In the genomic region with DNA sequence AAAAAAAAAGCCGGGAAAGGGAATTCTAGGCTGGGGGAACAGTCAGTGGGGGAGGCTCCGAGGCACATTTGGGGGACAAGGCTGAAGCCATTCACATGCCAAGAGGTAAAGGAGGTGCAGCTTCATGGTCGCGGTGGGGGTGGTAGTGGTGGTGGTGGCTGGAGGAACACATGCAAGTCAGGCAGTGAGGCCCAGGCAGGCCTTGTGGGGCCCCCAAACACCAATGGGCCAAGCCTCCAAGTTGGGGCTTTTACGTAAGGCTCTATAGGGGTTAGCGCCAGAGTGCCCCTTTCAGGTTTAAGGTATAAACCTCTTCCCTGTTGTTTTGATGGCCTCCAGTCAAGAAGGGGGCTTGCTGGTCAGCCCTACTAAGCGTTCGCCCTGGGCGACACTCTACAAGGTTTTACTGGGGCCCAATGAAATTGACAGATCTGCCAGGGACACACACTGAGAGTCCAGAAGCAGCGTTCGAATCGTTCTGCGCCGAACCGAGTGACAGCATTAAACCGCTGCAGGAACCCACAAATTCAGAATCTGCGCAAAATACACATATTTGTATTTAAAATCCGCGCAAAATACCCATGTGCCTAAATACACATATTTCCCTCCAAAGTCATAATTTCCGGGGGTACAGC, we compare ENCODE assay signal across 1 cellular context.
TF ChIP-seq lines count a peak whose summit lies in the region.

No MANE protein-coding gene starts in this region.

TF ChIP-seq in HEK293T, 16 proteins besides CTCF, POLR2A, EP300 and RAD21:
- no peak for TF ChIP-seq CTBP1 (IDR thresholded peaks at IDR 0.05; ENCODE audit: borderline replicate concordance)
- no peak for TF ChIP-seq ELF4 (IDR thresholded peaks at IDR 0.05)
- TF ChIP-seq FOXK2 (IDR thresholded peaks at IDR 0.05), result no peak
- TF ChIP-seq TARDBP (IDR thresholded peaks at IDR 0.05), result no peak
- no peak for TF ChIP-seq ARNT (IDR thresholded peaks at IDR 0.05)
- TF ChIP-seq BHLHE40 (IDR thresholded peaks at IDR 0.05; ENCODE audit: borderline replicate concordance), result no peak
- TF ChIP-seq SUZ12 (IDR thresholded peaks at IDR 0.05), result no peak
- no peak for TF ChIP-seq ZNF384 (IDR thresholded peaks at IDR 0.05)
- no peak for TF ChIP-seq FOXM1 (IDR thresholded peaks at IDR 0.05; ENCODE audit: borderline replicate concordance)
